ENCODE assay signal across 28 cellular contexts in the genomic region with DNA sequence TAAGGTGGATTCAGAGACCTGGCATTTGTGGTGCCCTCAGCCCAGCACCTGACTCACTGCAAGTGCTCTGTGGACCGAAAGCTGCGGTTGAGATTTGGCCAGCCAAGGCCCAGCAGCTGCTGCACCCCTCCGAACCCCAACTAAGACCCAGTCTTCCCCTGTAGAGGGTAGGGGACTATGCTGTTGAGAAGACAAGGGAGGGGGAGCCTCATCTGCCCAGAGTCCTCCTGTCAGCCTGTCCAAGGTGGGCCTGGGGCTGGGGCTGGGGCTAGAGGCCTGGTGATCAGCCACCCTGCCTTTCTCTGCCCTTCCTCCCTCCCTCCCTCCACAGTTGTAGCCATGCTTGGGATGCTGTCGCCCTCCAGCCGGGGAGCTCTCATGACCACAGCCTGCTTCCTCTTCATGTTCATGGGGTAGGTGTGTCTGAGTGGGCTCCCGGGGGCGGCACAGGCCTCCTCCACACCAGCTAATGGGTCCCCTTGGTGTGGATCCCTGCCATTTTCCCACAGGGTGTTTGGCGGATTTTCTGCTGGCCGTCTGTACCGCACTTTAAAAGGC.
"Had no signal": no experiment of that assay in that cellular context is flagged by ENCODE, and none has a peak within 500 bp of the region (broad histone marks: within the 10 kb centered on the region; RNA-seq: fewer than 3 reads in every experiment).

No MANE protein-coding gene starts in this region.

- H3K4me3 Mint-ChIP-seq: activated B cell treated with CpG ODN at 0.5 μM for 24 hours; activated CD4-positive, alpha-beta T cell treated with anti-CD3 and anti-CD28 coated beads for 36 hours; activated T-cell treated with anti-CD3 and anti-CD28 coated beads, Interleukin-2, amount 50 U/mL, for 4 hours; brain; immature natural killer cell; natural killer cell treated with Interleukin-12 subunit alpha and Interleukin-12 subunit beta and Interleukin-15 and Interleukin-18, amount 100 ng/mL, for 72 hours; stimulated activated memory B cell treated with anti-CD40 and anti-IgM and Interleukin-4, amounts not matched to agents 10 μg/mL and 1 μg/mL and 100 μg/mL, for 72 hours; type B pancreatic cell had no signal

- H3K27ac ChIP-seq: hepatocyte, left ventricle myocardium inferior, neutrophil, ovary, skin epidermis, thoracic aorta had no signal

- H3K27me3 ChIP-seq: hepatocyte, neutrophil, ovary had no signal

- DNase-seq: activated B cell treated with CpG ODN at 0.5 μM for 24 hours; activated CD4-positive, alpha-beta T cell treated with anti-CD3 and anti-CD28 coated beads for 36 hours; activated CD4-positive, alpha-beta T cell treated with anti-CD3 and anti-CD28 coated beads, Interleukin-2, amount 50 U/mL, for 4 hours; activated CD8-positive, alpha-beta memory T cell treated with anti-CD3 and anti-CD28 coated beads for 24 hours; activated CD8-positive, alpha-beta memory T cell treated with anti-CD3 and anti-CD28 coated beads, Interleukin-2, amount 50 U/mL, for 4 hours; activated naive CD4-positive, alpha-beta T cell treated with Interleukin-2 at 50 U/mL for 16 hours; activated T-cell treated with anti-CD3 and anti-CD28 coated beads, Interleukin-2, amount 50 U/mL, for 4 hours; aorta; effector memory CD4-positive, alpha-beta T cell; foreskin melanocyte; immature natural killer cell; kidney glomerular epithelial cell; left ventricle myocardium inferior; right cardiac atrium; stimulated activated CD4-positive, alpha-beta T cell treated with anti-CD3 and anti-CD28 coated beads, Interleukin-2, amount 100 ng/mL, for 24 hours; T1000 had no signal

- H2AFZ ChIP-seq: hepatocyte had no signal

- ATAC-seq: activated CD4-positive, alpha-beta T cell treated with anti-CD3 and anti-CD28 coated beads for 36 hours; activated T-cell treated with anti-CD3 and anti-CD28 coated beads, Interleukin-2, amount 50 U/mL, for 4 hours; esophagus mucosa; natural killer cell treated with Interleukin-12 subunit alpha and Interleukin-12 subunit beta and Interleukin-15 and Interleukin-18, amount 100 ng/mL, for 72 hours; right cardiac atrium; stimulated activated memory B cell treated with anti-CD40 and anti-IgM and Interleukin-4, amounts not matched to agents 10 μg/mL and 1 μg/mL and 100 μg/mL, for 72 hours had no signal

- FAIRE-seq: endothelial cell of umbilical vein had no signal

- H3K27me3 Mint-ChIP-seq: activated B cell treated with CpG ODN at 0.5 μM for 24 hours; activated CD4-positive, alpha-beta T cell treated with anti-CD3 and anti-CD28 coated beads for 36 hours; natural killer cell treated with Interleukin-12 subunit alpha and Interleukin-12 subunit beta and Interleukin-15 and Interleukin-18, amount 100 ng/mL, for 72 hours; stimulated activated memory B cell treated with anti-CD40 and anti-IgM and Interleukin-4, amounts not matched to agents 10 μg/mL and 1 μg/mL and 100 μg/mL, for 72 hours; type B pancreatic cell had no signal

- H3K27ac Mint-ChIP-seq: activated B cell treated with CpG ODN at 0.5 μM for 24 hours; activated CD4-positive, alpha-beta T cell treated with anti-CD3 and anti-CD28 coated beads for 36 hours; activated T-helper 2 cell treated with anti-CD3 and anti-CD28 coated beads, Interferon-gamma antibody, Interleukin-2, Interleukin-4, amounts not matched to agents 10 μg/mL and 5 μg/mL and 100 μg/mL, durations not matched to agents 14 hours and 24 hours and 36 hours; brain; stimulated activated memory B cell treated with anti-CD40 and anti-IgM and Interleukin-4, amounts not matched to agents 10 μg/mL and 1 μg/mL and 100 μg/mL, for 72 hours; type B pancreatic cell had no signal

- H3K4me1 Mint-ChIP-seq: activated CD4-positive, alpha-beta T cell treated with anti-CD3 and anti-CD28 coated beads for 36 hours had no signal

- H3K4me2 ChIP-seq: hepatocyte had no signal

- H3K9me3 ChIP-seq: left ventricle myocardium inferior, neutrophil, ovary, thoracic aorta had no signal

- H3K4me3 ChIP-seq: hepatocyte, left ventricle myocardium inferior, ovary, skin epidermis, thoracic aorta had no signal

- H3K9me3 Mint-ChIP-seq: activated B cell treated with CpG ODN at 0.5 μM for 24 hours; activated T-cell treated with anti-CD3 and anti-CD28 coated beads, Interleukin-2, amount 50 U/mL, for 4 hours; activated T-helper 2 cell treated with anti-CD3 and anti-CD28 coated beads, Interferon-gamma antibody, Interleukin-2, Interleukin-4, amounts not matched to agents 10 μg/mL and 5 μg/mL and 100 μg/mL, durations not matched to agents 14 hours and 24 hours and 36 hours; immature natural killer cell; natural killer cell treated with Interleukin-12 subunit alpha and Interleukin-12 subunit beta and Interleukin-15 and Interleukin-18, amount 100 ng/mL, for 72 hours; stimulated activated memory B cell treated with anti-CD40 and anti-IgM and Interleukin-4, amounts not matched to agents 10 μg/mL and 1 μg/mL and 100 μg/mL, for 72 hours; type B pancreatic cell had no signal

- H3K36me3 ChIP-seq: ovary had no signal
